ENCODE assay signal across 8 cellular contexts in the genomic region with DNA sequence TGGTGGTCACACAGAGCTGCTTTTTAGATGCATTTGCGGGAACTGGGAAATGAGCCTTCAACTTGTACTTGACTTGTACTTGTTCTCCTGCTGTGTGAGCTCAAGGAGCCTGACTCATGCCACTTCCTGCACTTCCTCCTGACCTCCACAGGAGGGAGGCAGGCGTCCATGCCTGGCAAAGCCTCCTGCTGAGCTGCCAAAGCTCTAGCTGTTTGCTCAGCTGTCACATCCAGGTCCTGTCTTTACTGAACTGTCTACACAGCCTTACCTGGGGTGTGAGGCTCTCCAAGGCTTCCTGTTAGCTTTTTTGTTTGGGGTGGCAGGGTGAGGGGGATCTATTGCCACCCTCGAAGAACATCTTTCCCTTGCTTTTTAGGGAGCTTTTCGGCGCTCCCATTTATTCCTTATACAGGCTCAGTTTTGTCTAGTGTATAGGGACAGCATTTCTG. TPM values are rescaled to one million over a fixed set of nuclear protein-coding genes. Genes with fewer than 3 reads are reported as not detected.
DNase-seq lines count a peak whose midpoint lies in the region; ATAC-seq and TF ChIP-seq lines count a peak whose summit lies in the region.

No MANE protein-coding gene starts in this region.

- no peak overlapping the region for H3K56ac ChIP-seq in H9 (ENCODE audit: insufficient read length, low read depth, low read length)

- H3K4me1 Mint-ChIP-seq in H9 (peaks cover 15 to 24% of the 10 kb centered on the region in 2 experiments), progenitor cell of endocrine pancreas (ENCODE audit: low read depth) (peaks cover 7% of the 10 kb centered on the region)
- H3K4me1 Mint-ChIP-seq in activated naive CD8-positive, alpha-beta T cell treated with anti-CD3 and anti-CD28 coated beads, Interleukin-2, amount 50 U/mL, for 24 hours = peaks cover 11% of the 10 kb centered on the region

- H4K8ac ChIP-seq in H9 (replicated peaks; ENCODE audit: insufficient read length, low read depth, low read length) = no peak overlapping the region

- no peak overlapping the region for H3K4ac ChIP-seq in H9 (ENCODE audit: low read depth, low read length)

- intact Hi-C loops in head of caudate nucleus (cut with DNase I) = loop anchor here (5.0 to 10.0 kb wide), 2 partner anchors 143 to 171 kb away; no protein-coding TSS in a partner anchor

- H3K27ac ChIP-seq in DND-41 (ENCODE audit: low read length) (no peak overlapping the region), H9 (ENCODE audit: insufficient read length, low read depth, low read length) (no peak overlapping the region)

- H3K14ac ChIP-seq in H9 (ENCODE audit: insufficient read depth, low read length) = no peak overlapping the region

- peaks cover 26% of the 10 kb centered on the region for H3K36me3 ChIP-seq in DND-41 (ENCODE audit: insufficient read depth, low read length)

- ATAC-seq in DND-41 (ENCODE audit: insufficient read depth, low read depth) = peak; percentile 98
- ATAC-seq in activated naive CD8-positive, alpha-beta T cell treated with anti-CD3 and anti-CD28 coated beads, Interleukin-2, amount 50 U/mL, for 24 hours = peak; percentile 86
- ATAC-seq in GM21528 (IDR thresholded peaks at IDR 0.05; ENCODE audit: low FRiP score, unreplicated experiment) = no peak

- H3K9me3 Mint-ChIP-seq in H9 (no peaks in the 10 kb centered on the region), progenitor cell of endocrine pancreas (ENCODE audit: low read depth) (no peaks in the 10 kb centered on the region)
- no peaks in the 10 kb centered on the region for H3K9me3 Mint-ChIP-seq in activated naive CD8-positive, alpha-beta T cell treated with anti-CD3 and anti-CD28 coated beads, Interleukin-2, amount 50 U/mL, for 24 hours

- H3K18ac ChIP-seq in H9 (ENCODE audit: insufficient read length, low read depth, low read length) = no peak overlapping the region

- H3K4me3 Mint-ChIP-seq in H9 = peak overlapping the region in 1 of 2 experiments; percentile 27; a peak in 2 of 5 replicates
- H3K4me3 Mint-ChIP-seq in activated naive CD8-positive, alpha-beta T cell treated with anti-CD3 and anti-CD28 coated beads, Interleukin-2, amount 50 U/mL, for 24 hours = no peak overlapping the region
- no peak overlapping the region for H3K4me3 Mint-ChIP-seq in progenitor cell of endocrine pancreas (ENCODE audit: low read depth)

- no peak overlapping the region for H4K5ac ChIP-seq in H9 (ENCODE audit: insufficient read length, low read depth, low read length)

- no peaks in the 10 kb centered on the region for H3K79me2 ChIP-seq in DND-41 (ENCODE audit: insufficient read depth, low read length)
- no peaks in the 10 kb centered on the region for H3K79me2 ChIP-seq in H9 (ENCODE audit: insufficient read depth, low read length)

- no peaks in the 10 kb centered on the region for H3K79me1 ChIP-seq in H9 (ENCODE audit: insufficient read depth, low read depth, low read length, poor library complexity, severe bottlenecking)

- H4K20me1 ChIP-seq in DND-41 (ENCODE audit: insufficient read depth, low read length) (peaks cover 15% of the 10 kb centered on the region; the same call in 1 of the 2 replicates), H9 (ENCODE audit: control insufficient read depth, insufficient read depth, insufficient read length) (no peaks in the 10 kb centered on the region)

- H2BK5ac ChIP-seq in H9 (ENCODE audit: insufficient read length, low read length) = no peak overlapping the region

- no peak overlapping the region for H2BK120ac ChIP-seq in H9 (ENCODE audit: low read depth, low read length, poor library complexity, severe bottlenecking)

- peaks cover 31% of the 10 kb centered on the region for H3K27me3 Mint-ChIP-seq in H9 (ENCODE audit: low read depth)
- H3K27me3 Mint-ChIP-seq in activated naive CD8-positive, alpha-beta T cell treated with anti-CD3 and anti-CD28 coated beads, Interleukin-2, amount 50 U/mL, for 24 hours = peaks cover 9% of the 10 kb centered on the region
- H3K27me3 Mint-ChIP-seq in progenitor cell of endocrine pancreas = peaks cover 3% of the 10 kb centered on the region

- no peak overlapping the region for H3K27ac Mint-ChIP-seq in H9
- no peak overlapping the region for H3K27ac Mint-ChIP-seq in activated naive CD8-positive, alpha-beta T cell treated with anti-CD3 and anti-CD28 coated beads, Interleukin-2, amount 50 U/mL, for 24 hours
- no peak overlapping the region for H3K27ac Mint-ChIP-seq in progenitor cell of endocrine pancreas

- H2AK5ac ChIP-seq in H9 (ENCODE audit: insufficient read length, low read length) = no peak overlapping the region

- H3K36me3 Mint-ChIP-seq in H9 (ENCODE audit: insufficient read depth in 1 of 3, low read depth in 3 of 3) = peaks cover 22 to 38% (median 35%) of the 10 kb centered on the region in 3 experiments
- peaks cover 31% of the 10 kb centered on the region for H3K36me3 Mint-ChIP-seq in activated naive CD8-positive, alpha-beta T cell treated with anti-CD3 and anti-CD28 coated beads, Interleukin-2, amount 50 U/mL, for 24 hours (ENCODE audit: low read depth)
- peaks cover 24% of the 10 kb centered on the region for H3K36me3 Mint-ChIP-seq in progenitor cell of endocrine pancreas (ENCODE audit: insufficient read depth)

- no peak overlapping the region for H3K9ac ChIP-seq in DND-41 (ENCODE audit: low read depth, low read length)
- H3K9ac ChIP-seq in H9 (ENCODE audit: extremely low read depth, insufficient read length, low read length) = no peak overlapping the region

- peak; percentile 97 for TF ChIP-seq CTCF in DND-41 (IDR thresholded peaks at IDR 0.05; ENCODE audit: borderline replicate concordance, extremely low read depth, low read length, poor library complexity, severe bottlenecking)
- peak; percentile 94 for TF ChIP-seq CTCF in H9 (conservative IDR thresholded peaks at IDR 0.05)
- TF ChIP-seq CTCF in progenitor cell of endocrine pancreas (IDR thresholded peaks at IDR 0.05; ENCODE audit: unreplicated experiment) = peak; percentile 98

- H3K27me3 ChIP-seq in DND-41 (ENCODE audit: insufficient read depth, low read length, poor library complexity) (peaks cover 3% of the 10 kb centered on the region), H9 (ENCODE audit: insufficient read depth, low read length) (no peaks in the 10 kb centered on the region)

- WGBS in H9 (ENCODE audit: extremely low coverage, insufficient read length, low lambda C conversion rate) = no CpG with 5 or more reads among the region's 5 CpGs

- H3K4me2 ChIP-seq in DND-41 (ENCODE audit: insufficient read depth, low read length) (no peak overlapping the region), H9 (ENCODE audit: insufficient read depth, insufficient read length, low read length) (no peak overlapping the region)

- no peak overlapping the region for H3K23ac ChIP-seq in H9 (ENCODE audit: insufficient read length, low read depth, low read length)

- H2AFZ ChIP-seq in DND-41 (ENCODE audit: low read depth, low read length) = no peak overlapping the region
- no peak overlapping the region for H2AFZ ChIP-seq in H9 (ENCODE audit: low read length)

- no peak overlapping the region for H2BK20ac ChIP-seq in H9 (ENCODE audit: low read depth, low read length, poor library complexity, severe bottlenecking)

- no peaks in the 10 kb centered on the region for H3K4me1 ChIP-seq in DND-41 (ENCODE audit: insufficient read depth, low read length)
- H3K4me1 ChIP-seq in H9 (ENCODE audit: insufficient read depth, low read length) = 0 out of 2 replicates have a peak, but pooled peaks cover 2% of the 10 kb centered on the region

- H3K9me3 ChIP-seq in DND-41 (ENCODE audit: insufficient read depth, low read length, severe bottlenecking) = no peaks in the 10 kb centered on the region
- no peaks in the 10 kb centered on the region for H3K9me3 ChIP-seq in H9 (ENCODE audit: control insufficient read depth, low read depth, low read length)

- no peak overlapping the region for H4K91ac ChIP-seq in H9 (ENCODE audit: insufficient read length, low read depth, low read length)

- no peak overlapping the region for H2BK15ac ChIP-seq in H9 (ENCODE audit: low read depth, low read length)

- H3T11ph ChIP-seq in H9 (ENCODE audit: low read length) = no peak overlapping the region

- no peak overlapping the region for H2BK12ac ChIP-seq in H9 (ENCODE audit: insufficient read length, low read depth, low read length)

- DNase-seq in DND-41 (peak; percentile 74), H9 (peak; percentile 89), NCI-H1105 treated with DMSO at 0.1 percent for 48 hours (lab: John Stamatoyannopoulos, UW) (peak; percentile 94), SK-MEL-5 (ENCODE audit: low read depth, low spot score) (peak; percentile 86), head of caudate nucleus (peak; percentile 62 to 94 (median 82)), progenitor cell of endocrine pancreas (ENCODE audit: low spot score, unreplicated experiment) (peak; percentile 63)
- DNase-seq in activated naive CD8-positive, alpha-beta T cell treated with anti-CD3 and anti-CD28 coated beads, Interleukin-2, amount 50 U/mL, for 24 hours = peak; percentile 47

- H3K23me2 ChIP-seq in H9 (ENCODE audit: insufficient read length, low read depth, low read length, poor library complexity, severe bottlenecking) = no peaks in the 10 kb centered on the region

- in situ Hi-C loops in SK-MEL-5 (cut with HindIII; ENCODE audit: low pct_unique_long_range_greater_than_20kb, low sequenced_read_pairs) = loop anchor here (25.0 kb wide), 1 partner anchor 166 kb away; no protein-coding TSS in a partner anchor

- no peak overlapping the region for H3K4me3 ChIP-seq in DND-41 (ENCODE audit: low read depth in 1 of 2, low read length in 2 of 2)

RNA-seq across cellular contexts. Expression of a gene that starts 6.4 kb away (rescaled TPM):
- total RNA-seq in H9 (2021) = 0.64 and 0.85 TPM in 2 replicates
- 1.1 TPM in 1 of 2 replicates, not detected in the other for total RNA-seq in SK-MEL-5 (2014; rRNA removed; shearing (Covaris generic))
- 0.37 and 1.4 TPM in 2 replicates for polyA plus RNA-seq in SK-MEL-5 (2015; cell fraction: cytosol; rRNA removed)
- polyA plus RNA-seq in SK-MEL-5 (2015; cell fraction: nucleus; rRNA removed) = 0.41 and 5.7 TPM in 2 replicates
- 6.2 and 7.1 TPM in 2 replicates for total RNA-seq in progenitor cell of endocrine pancreas

RNA-seq across cellular contexts. Expression of a gene that starts 8.3 kb away (rescaled TPM):
- total RNA-seq in H9 (2021) (1.8 and 1.9 TPM in 2 replicates), progenitor cell of endocrine pancreas (10.2 and 13.0 TPM in 2 replicates)
- 2.8 and 2.9 TPM in 2 replicates for total RNA-seq in SK-MEL-5 (2014; rRNA removed; shearing (Covaris generic))
- polyA plus RNA-seq in SK-MEL-5 (2015; cell fraction: cytosol; rRNA removed) = 6.8 and 14.3 TPM in 2 replicates
- 29.3 and 39.9 TPM in 2 replicates for polyA plus RNA-seq in SK-MEL-5 (2015; cell fraction: nucleus; rRNA removed)

RNA-seq across cellular contexts. Expression of a gene that starts 10.1 kb away (rescaled TPM):
- total RNA-seq in H9 (2021) (115 and 122 TPM in 2 replicates), progenitor cell of endocrine pancreas (89.3 and 90.5 TPM in 2 replicates)
- 131 and 144 TPM in 2 replicates for total RNA-seq in SK-MEL-5 (2014; rRNA removed; shearing (Covaris generic))
- 99.9 and 135 TPM in 2 replicates for polyA plus RNA-seq in SK-MEL-5 (2015; cell fraction: cytosol; rRNA removed)
- 210 and 223 TPM in 2 replicates for polyA plus RNA-seq in SK-MEL-5 (2015; cell fraction: nucleus; rRNA removed)

RNA-seq across cellular contexts. Expression of a gene that starts 10.2 kb away (rescaled TPM):
- total RNA-seq in H9 (2021) (17.2 and 19.5 TPM in 2 replicates), progenitor cell of endocrine pancreas (21.9 and 22.4 TPM in 2 replicates)
- 5.7 and 5.9 TPM in 2 replicates for total RNA-seq in SK-MEL-5 (2014; rRNA removed; shearing (Covaris generic))
- 9.3 and 12.9 TPM in 2 replicates for polyA plus RNA-seq in SK-MEL-5 (2015; cell fraction: cytosol; rRNA removed)
- polyA plus RNA-seq in SK-MEL-5 (2015; cell fraction: nucleus; rRNA removed) = 47.1 and 73.2 TPM in 2 replicates

RNA-seq across cellular contexts. Expression of a gene that starts 34.2 kb away (rescaled TPM):
- total RNA-seq in H9 (2021) (14.4 and 15.5 TPM in 2 replicates), progenitor cell of endocrine pancreas (15.4 and 17.3 TPM in 2 replicates)
- total RNA-seq in SK-MEL-5 (2014; rRNA removed; shearing (Covaris generic)) = 17.7 and 19.5 TPM in 2 replicates
- polyA plus RNA-seq in SK-MEL-5 (2015; cell fraction: cytosol; rRNA removed) = 20.9 and 21.4 TPM in 2 replicates
- polyA plus RNA-seq in SK-MEL-5 (2015; cell fraction: nucleus; rRNA removed) = 26.0 and 34.1 TPM in 2 replicates
